In genomic region chr12:114656906-114657596, GRCh38 we compare ENCODE assay signal across 1 cellular context.
TF ChIP-seq lines count a peak whose summit lies in the region.

No MANE protein-coding gene starts in this region.

TF ChIP-seq in GM23338, 12 proteins besides CTCF, POLR2A, EP300 and RAD21 (continued from another document):
- TF ChIP-seq ZNF462 (CRISPR knock-in tag; IDR thresholded peaks at IDR 0.05): no peak
- TF ChIP-seq ETS1 (IDR thresholded peaks at IDR 0.05): no peak
- no peak for TF ChIP-seq REST (IDR thresholded peaks at IDR 0.05; ENCODE audit: unreplicated experiment)
- TF ChIP-seq CREB1 (CRISPR knock-in tag; IDR thresholded peaks at IDR 0.05; ENCODE audit: low read depth): no peak
- peak; percentile 24; the same call in 1 of the 2 replicates for TF ChIP-seq NANOG (IDR thresholded peaks at IDR 0.05; ENCODE audit: borderline replicate concordance)
- no peak for TF ChIP-seq EZH2phosphoT487 (IDR thresholded peaks at IDR 0.05; ENCODE audit: unreplicated experiment)
